ENCODE assay signal across 8 cellular contexts in the genomic region with DNA sequence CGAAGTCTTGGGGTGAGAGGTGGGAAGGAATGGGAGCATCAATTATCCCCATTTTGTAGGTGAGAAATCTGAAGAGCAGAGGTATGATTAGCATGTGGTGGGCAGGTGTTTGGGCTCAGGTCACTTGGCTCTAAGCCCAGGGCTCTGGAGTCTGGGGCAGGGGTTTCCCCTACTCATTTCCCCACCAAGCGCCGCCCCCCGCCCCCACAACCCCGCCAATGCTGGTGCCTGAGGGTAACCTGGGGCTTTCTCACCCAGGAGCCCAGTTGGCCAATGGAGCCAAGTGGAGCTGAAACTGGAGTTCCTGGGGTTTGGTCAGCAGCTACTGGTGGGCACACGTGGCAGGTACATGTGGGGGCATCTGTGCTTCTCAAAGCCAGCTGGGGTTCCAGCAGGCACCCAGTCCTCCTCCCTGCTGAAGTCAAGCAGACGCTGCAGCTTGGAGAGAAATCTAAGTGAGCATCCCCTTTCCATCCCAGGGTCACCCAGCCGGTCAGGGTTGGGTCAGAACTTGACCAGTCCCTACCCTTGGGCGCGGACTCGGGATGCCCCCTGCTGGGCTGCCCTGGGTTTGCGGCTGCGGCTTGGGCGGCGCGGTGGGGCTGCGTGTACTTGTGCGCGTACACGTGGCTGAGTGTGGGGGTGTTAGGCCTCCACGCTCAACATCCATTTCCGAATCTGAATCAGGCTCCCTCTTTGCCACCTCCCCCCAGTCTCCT. TPM values are rescaled to one million over a fixed set of nuclear protein-coding genes. Genes with fewer than 3 reads are reported as not detected.
DNase-seq lines count a peak whose midpoint lies in the region; ATAC-seq and TF ChIP-seq lines count a peak whose summit lies in the region.

No MANE protein-coding gene starts in this region.

- H3K4me1 Mint-ChIP-seq in type B pancreatic cell (ENCODE audit: unreplicated experiment) = peaks cover 34% of the 10 kb centered on the region

- ATAC-seq in Right ventricle myocardium superior (ENCODE audit: poor library complexity) = no peak
- ATAC-seq in HG03521 (IDR thresholded peaks at IDR 0.05; ENCODE audit: unreplicated experiment) = no peak

- H3K27ac ChIP-seq in left ventricle myocardium inferior (replicated peaks) = no peak overlapping the region

- H3K9me3 Mint-ChIP-seq in type B pancreatic cell = no peaks in the 10 kb centered on the region

- H3K36me3 Mint-ChIP-seq in type B pancreatic cell = no peaks in the 10 kb centered on the region

- H3K27ac Mint-ChIP-seq in type B pancreatic cell = peak overlapping the region; percentile 87

- peak; percentile 37 for TF ChIP-seq CTCF in left ventricle myocardium inferior (IDR thresholded peaks at IDR 0.05; ENCODE audit: borderline replicate concordance)
- TF ChIP-seq CTCF in kidney epithelial cell (IDR thresholded peaks at IDR 0.05; ENCODE audit: insufficient read depth, low read length, poor library complexity, severe bottlenecking) = peak; percentile 36
- TF ChIP-seq CTCF in type B pancreatic cell (conservative IDR thresholded peaks at IDR 0.05) = peak; percentile 69

- H3K27me3 Mint-ChIP-seq in type B pancreatic cell = peaks cover 56% of the 10 kb centered on the region

- H3K9me3 ChIP-seq in left ventricle myocardium inferior (replicated peaks) = no peaks in the 10 kb centered on the region

- peaks cover 47% of the 10 kb centered on the region for H3K4me1 ChIP-seq in left ventricle myocardium inferior

- intact Hi-C loops in left ventricle myocardium inferior (cut with micrococcal nuclease) = no loop called here
- intact Hi-C loops in Right ventricle myocardium superior (cut with DNase I) = no loop called here

- H3K36me3 ChIP-seq in left ventricle myocardium inferior (no peaks in the 10 kb centered on the region), kidney epithelial cell (ENCODE audit: control insufficient read depth, insufficient read depth, low read length) (no peaks in the 10 kb centered on the region)

- DNase-seq in left ventricle myocardium inferior = no peak
- DNase-seq in Right ventricle myocardium superior = no peak
- DNase-seq in activated naive CD4-positive, alpha-beta T cell treated with Interleukin-2 at 50 U/mL for 16 hours = peak; percentile 45
- DNase-seq in kidney epithelial cell (ENCODE audit: low read depth) = no peak
- DNase-seq in type B pancreatic cell (ENCODE audit: extremely low spot score, unreplicated experiment) = no peak
- DNase-seq in NCI-H1417 (lab: John Stamatoyannopoulos, UW) = no peak
- DNase-seq in retina = no peak

- peaks cover 79% of the 10 kb centered on the region for H3K27me3 ChIP-seq in left ventricle myocardium inferior (ENCODE audit: low read depth)
- H3K27me3 ChIP-seq in kidney epithelial cell (ENCODE audit: control insufficient read depth, insufficient read depth, low read length) = peaks cover 74% of the 10 kb centered on the region

- H3K4me3 Mint-ChIP-seq in type B pancreatic cell = peak overlapping the region; percentile 72

- H3K4me3 ChIP-seq in left ventricle myocardium inferior = peak overlapping the region; percentile 54
- H3K4me3 ChIP-seq in kidney epithelial cell (ENCODE audit: low read depth, low read length) = no peak overlapping the region

RNA-seq across cellular contexts. Expression of a gene that starts 1.6 kb away (rescaled TPM):
- total RNA-seq in left ventricle myocardium inferior (not detected), Right ventricle myocardium superior (not detected), kidney epithelial cell (not detected in 2 replicates), type B pancreatic cell (ENCODE audit: low replicate concordance) (0.29 and 2.1 TPM in 2 replicates)

RNA-seq across cellular contexts. Expression of a gene that starts 42.1 kb away (rescaled TPM):
- total RNA-seq in left ventricle myocardium inferior (35.0 TPM), Right ventricle myocardium superior (32.9 TPM), kidney epithelial cell (441 and 475 TPM in 2 replicates), type B pancreatic cell (ENCODE audit: low replicate concordance) (190 and 287 TPM in 2 replicates)
